ENCODE assay signal across 24 cellular contexts in the genomic region with DNA sequence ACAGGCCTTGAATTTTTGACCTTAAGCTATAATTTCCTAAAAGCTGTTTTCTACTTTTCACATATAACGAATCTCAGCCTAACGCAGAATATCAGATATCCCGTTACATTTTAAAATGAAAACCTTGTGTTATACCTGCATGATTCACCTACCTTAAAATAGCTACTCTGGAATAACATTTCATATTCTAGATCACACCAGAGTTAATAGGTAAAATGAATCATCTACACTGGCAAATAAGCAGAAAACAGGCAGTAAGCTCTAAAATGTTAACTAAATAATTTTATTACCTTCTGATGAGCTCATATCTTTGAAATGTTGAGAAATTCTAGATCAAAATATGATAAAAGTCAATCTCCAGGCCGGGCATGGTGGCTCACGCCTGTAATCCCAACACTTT.
"Had no signal": no experiment of that assay in that cellular context is flagged by ENCODE, and none has a peak within 500 bp of the region (broad histone marks: within the 10 kb centered on the region; RNA-seq: fewer than 3 reads in every experiment).

No MANE protein-coding gene starts in this region.

- H3K27me3 ChIP-seq: dorsolateral prefrontal cortex, gastroesophageal sphincter, heart left ventricle, hepatocyte, left lung, sigmoid colon, spleen, testis, tibial artery had no signal

- H3K36me3 ChIP-seq: prostate gland had no signal

- ATAC-seq: gastroesophageal sphincter; heart left ventricle; left cardiac atrium; left lung; naive thymus-derived CD4-positive, alpha-beta T cell; right cardiac atrium; stimulated activated memory B cell treated with anti-CD40 and anti-IgM and Interleukin-4, amounts not matched to agents 10 μg/mL and 1 μg/mL and 100 μg/mL, for 72 hours; stimulated activated naive CD8-positive, alpha-beta T cell treated with anti-CD3 and anti-CD28 coated beads, Interleukin-15, Interleukin-2, amounts not matched to agents 100 U/mL and 50 U/mL, for 24 hours had no signal

- H3K9me3 ChIP-seq: gastroesophageal sphincter, heart left ventricle, left lung, prostate gland, sigmoid colon, spleen, testis, tibial artery had no signal

- H3K4me3 ChIP-seq: dorsolateral prefrontal cortex, gastroesophageal sphincter, heart left ventricle, hepatocyte, left lung, prostate gland, sigmoid colon, skin epidermis, spleen, testis, tibial artery had no signal

- H3K27ac ChIP-seq: gastroesophageal sphincter, heart left ventricle, hepatocyte, left lung, prostate gland, sigmoid colon, skin epidermis, spleen, testis, tibial artery had no signal

- DNase-seq: dorsolateral prefrontal cortex; effector CD4-positive, alpha-beta T cell; heart left ventricle; kidney; left cardiac atrium; mesendoderm; midbrain; naive thymus-derived CD4-positive, alpha-beta T cell; nephron progenitor cell; nucleus accumbens; right cardiac atrium; sigmoid colon; spleen; stimulated activated CD4-positive, alpha-beta T cell treated with anti-CD3 and anti-CD28 coated beads, Interleukin-4, amount 100 ng/mL, for 4 hours; stimulated activated naive CD8-positive, alpha-beta T cell treated with anti-CD3 and anti-CD28 coated beads, Interleukin-15, Interleukin-2, amounts not matched to agents 100 U/mL and 50 U/mL, for 24 hours; substantia nigra; testis; tibial artery had no signal

- H3K4me1 ChIP-seq: left lung, prostate gland, sigmoid colon, spleen, testis had no signal
